17 cellular contexts compared by ENCODE assay signal in genomic region chr5:150598821-150599273, GRCh38. TPM values are rescaled to one million over a fixed set of nuclear protein-coding genes. Genes with fewer than 3 reads are reported as not detected.
DNase-seq lines count a peak whose midpoint lies in the region; ATAC-seq, FAIRE-seq and TF ChIP-seq lines count a peak whose summit lies in the region.
"Had no signal": no experiment of that assay in that cellular context is flagged by ENCODE, and none has a peak within 500 bp of the region (broad histone marks: within the 10 kb centered on the region; RNA-seq: fewer than 3 reads in every experiment).

No MANE protein-coding gene starts in this region.

- no peaks in the 10 kb centered on the region for H3K9me3 Mint-ChIP-seq in chondrocyte (ENCODE audit: low read depth)
- H3K9me3 Mint-ChIP-seq: activated CD4-positive, alpha-beta T cell treated with anti-CD3 and anti-CD28 coated beads, Interleukin-2, amount 10 ng/mL, durations not matched to agents 7 days and 5 days; neural crest cell had no signal

- H3K4me1 ChIP-seq in kidney (ENCODE audit: control insufficient read depth in 1 of 2, insufficient read depth in 1 of 2, low read depth in 1 of 2, low read length in 2 of 2): peaks cover 3 to 23% of the 10 kb centered on the region in 2 donors
- H3K4me1 ChIP-seq in spleen: peaks cover 0 to 85% (median 43%) of the 10 kb centered on the region in 6 donors

- H3K9me3 ChIP-seq in kidney (ENCODE audit: control insufficient read depth in 1 of 2, low read length in 2 of 2) (no peaks in the 10 kb centered on the region), spleen (no peaks in the 10 kb centered on the region)

- H3K4me1 Mint-ChIP-seq in chondrocyte (ENCODE audit: low read depth): peaks cover 95% of the 10 kb centered on the region
- H3K4me1 Mint-ChIP-seq: activated CD4-positive, alpha-beta T cell treated with anti-CD3 and anti-CD28 coated beads, Interleukin-2, amount 10 ng/mL, durations not matched to agents 7 days and 5 days had no signal

- intact Hi-C loops in kidney (cut with DNase I): no loop called here
- intact Hi-C loops in spleen (cut with DNase I; ENCODE audit: low total_unique reads): no loop called here

- peak overlapping the region in 1 of 2 donors; percentile 57 for H3K27ac ChIP-seq in kidney (ENCODE audit: low read depth in 2 of 2, low read length in 2 of 2)
- H3K27ac ChIP-seq in spleen: peak overlapping the region in 6 of 8 donors; percentile 11 to 68 (median 53)
- H3K27ac ChIP-seq in substantia nigra (ENCODE audit: low read depth, low read length, poor library complexity, severe bottlenecking): no peak overlapping the region

- no peak overlapping the region for H3K9ac ChIP-seq in kidney (ENCODE audit: low read length in 2 of 2)

- H3K36me3 ChIP-seq in kidney (ENCODE audit: control insufficient read depth in 1 of 2, insufficient read depth in 2 of 2, low read length in 2 of 2): no peaks in the 10 kb centered on the region
- H3K36me3 ChIP-seq in spleen: no peaks in the 10 kb centered on the region

- H3K4me3 ChIP-seq in kidney (ENCODE audit: low read length in 2 of 2): no peak overlapping the region
- H3K4me3 ChIP-seq in spleen: no peak overlapping the region

- H3K27me3 ChIP-seq in spleen (replicated peaks in 1 of 7): no peaks in the 10 kb centered on the region

- 67 to 82% (median 71%) methylated on average over 12 of the region's 12 CpGs for WGBS in spleen, 5 donors

- H3K27me3 Mint-ChIP-seq in chondrocyte (ENCODE audit: low read depth): no peaks in the 10 kb centered on the region
- H3K27me3 Mint-ChIP-seq: activated CD4-positive, alpha-beta T cell treated with anti-CD3 and anti-CD28 coated beads, Interleukin-2, amount 10 ng/mL, durations not matched to agents 7 days and 5 days had no signal

- ATAC-seq in HG02610 (IDR thresholded peaks at IDR 0.05; ENCODE audit: unreplicated experiment) (no peak), HG02840 (IDR thresholded peaks at IDR 0.05; ENCODE audit: low FRiP score, unreplicated experiment) (no peak)

- H3K36me3 Mint-ChIP-seq in chondrocyte (ENCODE audit: low read depth): no peaks in the 10 kb centered on the region

- no peak overlapping the region for H3K4me3 Mint-ChIP-seq in chondrocyte (ENCODE audit: unreplicated experiment)
- H3K4me3 Mint-ChIP-seq: activated CD4-positive, alpha-beta T cell treated with anti-CD3 and anti-CD28 coated beads, Interleukin-2, amount 10 ng/mL, durations not matched to agents 7 days and 5 days; neural crest cell had no signal

- no peak for FAIRE-seq in kidney (lab: Jason Lieb, UNC)
- FAIRE-seq: H1 had no signal

- no peak for TF ChIP-seq POLR2A in spleen (IDR thresholded peaks at IDR 0.05)

- DNase-seq in HPDE6-E6E7 (ENCODE audit: extremely low spot score) (peak; percentile 74), chondrocyte (ENCODE audit: low spot score) (peak; percentile 54), kidney (peak; percentile 64), spleen (peak; percentile 79), substantia nigra (lab: John Stamatoyannopoulos, UW) (no peak), RPMI8226 (no peak)
- DNase-seq: activated CD4-positive, alpha-beta T cell treated with anti-CD3 and anti-CD28 coated beads, Interleukin-2, amount 10 ng/mL, durations not matched to agents 7 days and 5 days; amniotic stem cell; GF-D8; hypothalamus; NCI-H524; stimulated activated naive CD4-positive, alpha-beta T cell had no signal

- no peak for TF ChIP-seq CTCF in chondrocyte (IDR thresholded peaks at IDR 0.05)
- no peak for TF ChIP-seq CTCF in kidney (IDR thresholded peaks at IDR 0.05; ENCODE audit: borderline replicate concordance, extremely low read depth, insufficient read depth)
- no peak for TF ChIP-seq CTCF in spleen (IDR thresholded peaks at IDR 0.05 in 8 of 11, conservative IDR thresholded peaks at IDR 0.05 in 3 of 11)

- H3K27ac Mint-ChIP-seq in chondrocyte (ENCODE audit: unreplicated experiment): peak overlapping the region; percentile 93
- H3K27ac Mint-ChIP-seq: activated CD4-positive, alpha-beta T cell treated with anti-CD3 and anti-CD28 coated beads, Interleukin-2, amount 10 ng/mL, durations not matched to agents 7 days and 5 days had no signal

RNA-seq across cellular contexts. Expression of gene SYNPO, which starts 41.6 kb away (rescaled TPM):
- total RNA-seq in chondrocyte: 156 to 198 TPM (median 195 TPM) in 3 replicates
- 87.6 TPM for total RNA-seq in kidney
- 46.3 TPM for polyA plus RNA-seq in kidney (ENCODE audit: insufficient read depth, low read depth, low replicate concordance)
- total RNA-seq in spleen: 100 to 1,000 TPM in 2 of 7 donors, 10 to 100 TPM in 5; 38.9 to 133 (median 68.9) TPM
- polyA plus RNA-seq in spleen: 10 to 100 TPM in 1 of 3 donors, 1 to 10 TPM in 2; 6.9 to 28.0 (median 9.3) TPM
- total RNA-seq: T-helper 1 cell treated with Interleukin-12 subunit alpha and Interleukin-12 subunit beta and Interleukin-4 antibody, amounts not matched to agents 30 ng/mL and 1 ng/mL, for 36 hours had no signal

Comparison
In these comparisons a context has a peak if more than half of its experiments do, and no peak if none do; other contexts are left out.
1. DNase-seq: peak in HPDE6-E6E7 (single experiment), chondrocyte (single experiment), kidney (single experiment) and spleen (single experiment); none in substantia nigra (0 of 49) and RPMI8226 (single experiment).